ENCODE assay signal across 36 cellular contexts in the genomic region with DNA sequence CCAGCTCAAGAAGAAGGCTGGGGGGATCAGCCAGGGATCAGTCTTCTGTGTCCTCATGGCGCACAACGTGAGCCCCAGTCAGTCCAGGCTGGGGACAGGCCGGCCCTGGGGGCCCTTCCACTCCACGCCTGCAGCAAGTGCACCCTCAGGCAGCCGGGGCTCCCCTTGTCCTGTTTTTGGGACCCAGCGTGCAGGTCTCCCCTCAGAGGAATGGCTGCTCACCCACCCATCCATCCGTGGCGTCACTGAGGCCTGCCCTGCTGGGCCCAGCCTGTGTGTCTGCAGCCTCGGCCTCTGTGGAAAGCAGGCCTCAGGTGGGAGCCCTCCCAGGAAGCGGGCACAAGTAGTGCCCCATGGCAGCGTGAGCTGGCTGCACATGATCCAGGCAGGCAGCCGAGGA. TPM values are rescaled to one million over a fixed set of nuclear protein-coding genes. Genes with fewer than 3 reads are reported as not detected.
"Had no signal": no experiment of that assay in that cellular context is flagged by ENCODE, and none has a peak within 500 bp of the region (broad histone marks: within the 10 kb centered on the region; RNA-seq: fewer than 3 reads in every experiment).

No MANE protein-coding gene starts in this region.

- H3K27ac Mint-ChIP-seq: activated CD4-positive, alpha-beta memory T cell treated with anti-CD3 and anti-CD28 coated beads for 36 hours; activated CD4-positive, alpha-beta T cell treated with anti-CD3 and anti-CD28 coated beads for 36 hours; activated CD4-positive, alpha-beta T cell treated with anti-CD3 and anti-CD28 coated beads, Interleukin-2, amount 10 ng/mL, durations not matched to agents 24 days and 14 days; activated CD8-positive, alpha-beta memory T cell treated with anti-CD3 and anti-CD28 coated beads, Interleukin-2, amount 10 ng/mL, durations not matched to agents 7 days and 5 days; activated CD8-positive, alpha-beta T cell treated with anti-CD3 and anti-CD28 coated beads, Interleukin-2, amount 10 ng/mL, durations not matched to agents 7 days and 5 days; activated naive CD8-positive, alpha-beta T cell; activated T-helper 1 cell treated with anti-CD3 and anti-CD28 coated beads, Interleukin-12 subunit alpha, Interleukin-12 subunit beta, Interleukin-2, Interleukin-4 antibody, amounts not matched to agents 30 ng/mL and 10 ng/mL and 1 ng/mL, durations not matched to agents 14 hours and 24 hours and 36 hours; T-cell; T-helper 1 cell treated with Interleukin-12 subunit alpha and Interleukin-12 subunit beta and Interleukin-4 antibody, amounts not matched to agents 30 μg/mL and 1 μg/mL, for 36 hours; T-helper 2 cell treated with Interferon-gamma antibody and Interleukin-4, amounts not matched to agents 5 μg/mL and 100 μg/mL, for 36 hours had no signal

- H3K27me3 Mint-ChIP-seq: activated CD4-positive, alpha-beta memory T cell treated with anti-CD3 and anti-CD28 coated beads for 36 hours; activated CD4-positive, alpha-beta T cell treated with anti-CD3 and anti-CD28 coated beads for 36 hours; activated CD4-positive, alpha-beta T cell treated with anti-CD3 and anti-CD28 coated beads, Interleukin-2, amount 10 ng/mL, durations not matched to agents 24 days and 14 days; activated CD8-positive, alpha-beta memory T cell treated with anti-CD3 and anti-CD28 coated beads, Interleukin-2, amount 10 ng/mL, durations not matched to agents 7 days and 5 days; activated naive CD8-positive, alpha-beta T cell had no signal

- H3K36me3 Mint-ChIP-seq: activated CD4-positive, alpha-beta memory T cell treated with anti-CD3 and anti-CD28 coated beads for 36 hours; activated CD8-positive, alpha-beta memory T cell treated with anti-CD3 and anti-CD28 coated beads, Interleukin-2, amount 10 ng/mL, durations not matched to agents 7 days and 5 days; activated naive CD8-positive, alpha-beta T cell; T-cell had no signal

- H3K9me3 Mint-ChIP-seq: activated CD4-positive, alpha-beta memory T cell treated with anti-CD3 and anti-CD28 coated beads for 36 hours; activated CD4-positive, alpha-beta T cell treated with anti-CD3 and anti-CD28 coated beads, Interleukin-2, amount 10 ng/mL, durations not matched to agents 24 days and 14 days; activated T-helper 1 cell treated with anti-CD3 and anti-CD28 coated beads, Interleukin-12 subunit alpha, Interleukin-12 subunit beta, Interleukin-2, Interleukin-4 antibody, amounts not matched to agents 30 ng/mL and 10 ng/mL and 1 ng/mL, durations not matched to agents 14 hours and 24 hours and 36 hours; T-cell; T-helper 1 cell treated with Interleukin-12 subunit alpha and Interleukin-12 subunit beta and Interleukin-4 antibody, amounts not matched to agents 30 μg/mL and 1 μg/mL, for 36 hours; T-helper 2 cell treated with Interferon-gamma antibody and Interleukin-4, amounts not matched to agents 5 μg/mL and 100 μg/mL, for 36 hours had no signal

- ATAC-seq: activated CD4-positive, alpha-beta T cell treated with anti-CD3 and anti-CD28 coated beads for 36 hours; activated CD8-positive, alpha-beta memory T cell treated with anti-CD3 and anti-CD28 coated beads, Interleukin-2, amount 10 ng/mL, durations not matched to agents 7 days and 5 days; activated CD8-positive, alpha-beta T cell treated with anti-CD3 and anti-CD28 coated beads, Interleukin-2, amount 10 ng/mL, durations not matched to agents 7 days and 5 days; body of pancreas; gastroesophageal sphincter; heart right ventricle; T-cell had no signal

- H3K4me3 ChIP-seq: body of pancreas, colonic mucosa, esophagus squamous epithelium, gastroesophageal sphincter, heart right ventricle had no signal

- H3K36me3 ChIP-seq: colonic mucosa had no signal

- H3K4me1 ChIP-seq: body of pancreas, colonic mucosa, gastroesophageal sphincter, heart right ventricle had no signal

- H3K4me3 Mint-ChIP-seq: activated CD4-positive, alpha-beta memory T cell treated with anti-CD3 and anti-CD28 coated beads for 36 hours; activated CD4-positive, alpha-beta T cell treated with anti-CD3 and anti-CD28 coated beads for 36 hours; activated CD4-positive, alpha-beta T cell treated with anti-CD3 and anti-CD28 coated beads, Interleukin-2, amount 10 ng/mL, durations not matched to agents 24 days and 14 days; activated CD8-positive, alpha-beta memory T cell treated with anti-CD3 and anti-CD28 coated beads, Interleukin-2, amount 10 ng/mL, durations not matched to agents 7 days and 5 days; activated CD8-positive, alpha-beta T cell treated with anti-CD3 and anti-CD28 coated beads, Interleukin-2, amount 10 ng/mL, durations not matched to agents 7 days and 5 days; activated naive CD8-positive, alpha-beta T cell; activated T-helper 1 cell treated with anti-CD3 and anti-CD28 coated beads, Interleukin-12 subunit alpha, Interleukin-12 subunit beta, Interleukin-2, Interleukin-4 antibody, amounts not matched to agents 30 ng/mL and 10 ng/mL and 1 ng/mL, durations not matched to agents 14 hours and 24 hours and 36 hours; T-cell; T-helper 1 cell treated with Interleukin-12 subunit alpha and Interleukin-12 subunit beta and Interleukin-4 antibody, amounts not matched to agents 30 μg/mL and 1 μg/mL, for 36 hours; T-helper 2 cell treated with Interferon-gamma antibody and Interleukin-4, amounts not matched to agents 5 μg/mL and 100 μg/mL, for 36 hours had no signal

- H3K9me3 ChIP-seq: body of pancreas, colonic mucosa, esophagus squamous epithelium, gastroesophageal sphincter, heart right ventricle had no signal

- H3K4me1 Mint-ChIP-seq: activated CD4-positive, alpha-beta T cell treated with anti-CD3 and anti-CD28 coated beads for 36 hours; activated CD8-positive, alpha-beta memory T cell treated with anti-CD3 and anti-CD28 coated beads, Interleukin-2, amount 10 ng/mL, durations not matched to agents 7 days and 5 days; T-cell had no signal

- DNase-seq: activated CD4-positive, alpha-beta memory T cell treated with anti-CD3 and anti-CD28 coated beads for 36 hours; activated CD4-positive, alpha-beta T cell treated with anti-CD3 and anti-CD28 coated beads for 36 hours; activated CD4-positive, alpha-beta T cell treated with anti-CD3 and anti-CD28 coated beads, Interleukin-2, amount 10 ng/mL, durations not matched to agents 24 days and 14 days; activated CD4-positive, CD25-positive, alpha-beta regulatory T cell; activated CD4-positive, CD25-positive, alpha-beta regulatory T cell treated with anti-CD3 and anti-CD28 coated beads, Interleukin-2, amount 50 U/mL, for 72 hours; activated CD8-positive, alpha-beta memory T cell treated with anti-CD3 and anti-CD28 coated beads, Interleukin-2, amount 10 ng/mL, durations not matched to agents 7 days and 5 days; activated CD8-positive, alpha-beta memory T cell treated with anti-CD3 and anti-CD28 coated beads, Interleukin-2, amount 50 U/mL, for 4 hours; activated CD8-positive, alpha-beta T cell treated with anti-CD3 and anti-CD28 coated beads, Interleukin-2, amount 10 ng/mL, durations not matched to agents 7 days and 5 days; activated gamma-delta T cell; activated naive CD4-positive, alpha-beta T cell treated with anti-CD3 and anti-CD28 coated beads, Interleukin-2, amount 50 U/mL, for 16 hours; activated naive CD4-positive, alpha-beta T cell treated with Interleukin-2 at 50 U/mL for 16 hours; activated T-cell treated with anti-CD3 and anti-CD28 coated beads, Interleukin-2, amount 50 U/mL, for 1 hour; activated T-cell treated with anti-CD3 and anti-CD28 coated beads, Interleukin-2, amount 50 U/mL, for 48 hours; amniotic stem cell; anterior cingulate cortex; body of pancreas; caudate nucleus; colonic mucosa; effector CD8-positive, alpha-beta T cell; esophagus squamous epithelium; foreskin melanocyte; heart right ventricle; T-cell; T1000 had no signal

- H3K27ac ChIP-seq: body of pancreas, colonic mucosa, epithelial cell of prostate, esophagus squamous epithelium, gastroesophageal sphincter, heart right ventricle had no signal

- H3K27me3 ChIP-seq: body of pancreas, colonic mucosa, esophagus squamous epithelium, gastroesophageal sphincter, heart right ventricle had no signal

RNA-seq across cellular contexts. Expression of a gene that starts 52.6 kb away (rescaled TPM):
- total RNA-seq: activated CD4-positive, alpha-beta memory T cell treated with anti-CD3 and anti-CD28 coated beads for 36 hours; activated CD4-positive, alpha-beta T cell treated with anti-CD3 and anti-CD28 coated beads for 36 hours; activated CD4-positive, alpha-beta T cell treated with anti-CD3 and anti-CD28 coated beads, Interleukin-2, amount 10 ng/mL, durations not matched to agents 24 days and 14 days; activated CD8-positive, alpha-beta memory T cell treated with anti-CD3 and anti-CD28 coated beads for 36 hours; activated CD8-positive, alpha-beta memory T cell treated with anti-CD3 and anti-CD28 coated beads, Interleukin-2, amount 10 ng/mL, durations not matched to agents 7 days and 5 days; activated CD8-positive, alpha-beta T cell treated with anti-CD3 and anti-CD28 coated beads, Interleukin-2, amount 10 ng/mL, durations not matched to agents 7 days and 5 days; activated T-helper 1 cell treated with anti-CD3 and anti-CD28 coated beads, Interleukin-12 subunit alpha, Interleukin-12 subunit beta, Interleukin-2, Interleukin-4 antibody, amounts not matched to agents 30 ng/mL and 10 ng/mL and 1 ng/mL, durations not matched to agents 14 hours and 24 hours and 36 hours; body of pancreas; colonic mucosa; dermis microvascular lymphatic vessel endothelial cell; endothelial cell of umbilical vein; esophagus squamous epithelium; fibroblast of lung; fibroblast of villous mesenchyme; gastroesophageal sphincter; glomerular endothelial cell; T-cell had no signal
- polyA plus RNA-seq: endothelial cell of umbilical vein, fibroblast of lung had no signal
